In the genomic region with DNA sequence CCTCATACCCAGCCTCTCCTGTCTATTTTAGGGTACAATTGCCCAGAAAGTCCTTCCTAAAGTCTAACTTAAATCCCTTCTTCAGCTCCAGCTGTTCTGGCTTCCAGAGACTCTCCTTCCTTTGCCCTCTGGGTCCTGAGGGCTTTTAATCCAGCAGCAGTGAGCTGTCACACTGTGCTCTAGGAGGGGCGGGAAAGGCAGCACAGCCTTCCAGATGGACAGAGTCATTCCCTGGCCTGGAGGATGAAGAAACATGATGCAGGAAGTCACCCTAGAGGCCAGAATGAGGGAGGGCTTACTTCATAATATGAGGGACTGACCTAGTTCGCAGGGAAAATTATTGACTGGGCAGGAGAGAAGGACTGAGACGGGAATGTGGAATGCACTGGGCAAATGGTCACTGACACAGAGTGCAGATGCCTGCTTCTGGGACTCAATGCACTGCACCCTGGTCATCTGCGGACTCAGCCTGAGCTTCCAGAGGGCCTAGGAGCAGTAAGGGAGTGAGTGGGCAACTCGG, we compare ENCODE assay signal across 8 cellular contexts. TPM values are rescaled to one million over a fixed set of nuclear protein-coding genes. Genes with fewer than 3 reads are reported as not detected.
DNase-seq lines count a peak whose midpoint lies in the region; ATAC-seq, FAIRE-seq and TF ChIP-seq lines count a peak whose summit lies in the region.

No MANE protein-coding gene starts in this region.

- 63% methylated on average over 5 of the region's 5 CpGs for WGBS in K562 (ENCODE audit: insufficient coverage, low coverage, missing lambda C conversion rate)
- WGBS in tibial nerve, 2 donors: 45 to 49% methylated on average over 5 of the region's 5 CpGs

- peaks cover 16% of the 10 kb centered on the region; the same call in 2 of the 3 replicates for H3K36me3 ChIP-seq in K562 (ENCODE audit: control insufficient read depth, insufficient read depth, low read length)
- H3K36me3 ChIP-seq in left lung: no peaks in the 10 kb centered on the region
- H3K36me3 ChIP-seq in tibial nerve: no peaks in the 10 kb centered on the region
- H3K36me3 ChIP-seq in A673 (ENCODE audit: insufficient read depth, low read length, poor library complexity, severe bottlenecking): no peaks in the 10 kb centered on the region

- intact Hi-C loops in K562 (cut with micrococcal nuclease): no loop called here
- intact Hi-C loops in left lung (cut with DNase I): no loop called here
- intact Hi-C loops in A673 (cut with micrococcal nuclease; ENCODE audit: unreplicated experiment): no loop called here

- TF ChIP-seq CTCF in K562 (IDR thresholded peaks at IDR 0.05 in 2 of 3, conservative IDR thresholded peaks at IDR 0.05 in 1 of 3; ENCODE audit: insufficient read depth in 2 of 3, low read depth in 1 of 3, low read length in 3 of 3): 0 out of 6 replicates have a peak, but pooled peaks of 1 of the 3 experiments have one; percentile 9
- TF ChIP-seq CTCF in left lung (IDR thresholded peaks at IDR 0.05): no peak
- peak in 1 of 5 experiments; percentile 9 for TF ChIP-seq CTCF in tibial nerve (IDR thresholded peaks at IDR 0.05)
- no peak for TF ChIP-seq CTCF in A673 (conservative IDR thresholded peaks at IDR 0.05; ENCODE audit: low read depth, low read length)

- POLR2A ChIA-PET in activated CD4-positive, alpha-beta T cell treated with anti-CD3 and anti-CD28 coated beads, Interleukin-2, amount 10 ng/mL, durations not matched to agents 7 days and 5 days (lab: Charles Lee): interaction anchor here (1.4 kb wide), 1 partner anchor 33 kb away, joined by 4 read pairs; no protein-coding TSS in a partner anchor
- POLR2A ChIA-PET in K562 (lab: Yijun Ruan, JAX) (interaction anchor here (0.9 kb wide), 1 partner anchor 74 kb away, joined by 3 read pairs; no protein-coding TSS in a partner anchor), A673 (lab: Charles Lee; ENCODE audit: low non-redundant PET) (no interaction called here)

- TF ChIP-seq EP300 in K562 (IDR thresholded peaks at IDR 0.05; ENCODE audit: low read length): no peak
- peak in 1 of 2 donors; percentile 59 for TF ChIP-seq EP300 in tibial nerve (IDR thresholded peaks at IDR 0.05)

- H3K9me3 ChIP-seq in K562 (replicated peaks; ENCODE audit: control insufficient read depth, insufficient read depth, low read depth, low read length): no peaks in the 10 kb centered on the region
- no peaks in the 10 kb centered on the region for H3K9me3 ChIP-seq in left lung
- no peaks in the 10 kb centered on the region for H3K9me3 ChIP-seq in tibial nerve
- no peaks in the 10 kb centered on the region for H3K9me3 ChIP-seq in A673 (ENCODE audit: low read depth, low read length, poor library complexity, severe bottlenecking)

- peak overlapping the region; percentile 83 for H3K4me2 ChIP-seq in K562 (ENCODE audit: insufficient read depth, low read length)

- H3K27ac ChIP-seq in K562 (ENCODE audit: extremely low read depth, low read depth, low read length) (peak overlapping the region; percentile 77; the same call in 1 of the 3 replicates), left lung (no peak overlapping the region), tibial nerve (peak overlapping the region in 2 of 4 donors; percentile 61 to 68), A673 (ENCODE audit: low read depth, low read length, poor library complexity, severe bottlenecking) (no peak overlapping the region)

- DNase-seq in activated CD4-positive, alpha-beta T cell treated with anti-CD3 and anti-CD28 coated beads, Interleukin-2, amount 10 ng/mL, durations not matched to agents 7 days and 5 days: no peak
- no peak for DNase-seq in activated CD4-positive, alpha-beta T cell treated with anti-CD3 and anti-CD28 coated beads, Interleukin-2, amount 50 U/mL, for 48 hours
- peak in 3 of 4 experiments; percentile 41 to 50 (median 50) for DNase-seq in K562 (ENCODE audit: extremely low read depth in 1 of 4, low spot score in 3 of 4)
- DNase-seq in left lung: no peak
- peak; percentile 26 to 50 for DNase-seq in tibial nerve (ENCODE audit: low spot score in 2 of 2)
- DNase-seq in stimulated activated CD8-positive, alpha-beta memory T cell treated with anti-CD3 and anti-CD28 coated beads, Interleukin-4, amount 100 ng/mL, for 48 hours: no peak
- DNase-seq in SIG-M5 (lab: John Stamatoyannopoulos, UW): no peak
- DNase-seq in A673 (ENCODE audit: low spot score): no peak

- FAIRE-seq in K562 (lab: Jason Lieb, UNC): peak; percentile 35

- H3K4me1 ChIP-seq in K562 (replicated peaks in 1 of 2; ENCODE audit: control insufficient read depth in 2 of 2, insufficient read depth in 2 of 2, low read length in 2 of 2) (peaks cover 50 to 65% of the 10 kb centered on the region in 2 experiments), left lung (peaks cover 10 to 28% of the 10 kb centered on the region in 2 donors), tibial nerve (peaks cover 0 to 22% (median 15%) of the 10 kb centered on the region in 4 donors), A673 (ENCODE audit: insufficient read depth, low read length, poor library complexity, severe bottlenecking) (peaks cover 31% of the 10 kb centered on the region)

- no peak for TF ChIP-seq RAD21 in K562 (CRISPR knock-in tag; conservative IDR thresholded peaks at IDR 0.05 in 1 of 2, IDR thresholded peaks at IDR 0.05 in 1 of 2)

- CTCF ChIA-PET in activated CD4-positive, alpha-beta T cell treated with anti-CD3 and anti-CD28 coated beads, Interleukin-2, amount 10 ng/mL, durations not matched to agents 7 days and 5 days (lab: Charles Lee): interaction anchor here (0.5 to 21.9 kb wide), 10 partner anchors 9 to 126 kb away, joined by 3 to 247 read pairs (median 4); a partner anchor contains a TSS
- CTCF ChIA-PET in K562 (lab: Yijun Ruan, JAX; ENCODE audit: low intra/inter-chr PET ratio): interaction anchor here (0.6 kb wide), 1 partner anchor 57 kb away, joined by 4 read pairs; no protein-coding TSS in a partner anchor
- CTCF ChIA-PET in A673 (lab: Charles Lee): no interaction called here

- H2AFZ ChIP-seq in K562 (ENCODE audit: low read depth, low read length): peak overlapping the region; percentile 91; the same call in 1 of the 2 replicates

- H3K27ac Mint-ChIP-seq in activated CD4-positive, alpha-beta T cell treated with anti-CD3 and anti-CD28 coated beads, Interleukin-2, amount 10 ng/mL, durations not matched to agents 7 days and 5 days: peak overlapping the region; percentile 99

- peak overlapping the region; percentile 80 for H3K4me3 Mint-ChIP-seq in activated CD4-positive, alpha-beta T cell treated with anti-CD3 and anti-CD28 coated beads, Interleukin-2, amount 10 ng/mL, durations not matched to agents 7 days and 5 days

- BruUV-seq in K562 (replicated peaks; lab: Mats Ljungman, UMichigan): no TSS peak
- BruUV-seq in A673 (replicated peaks; lab: Mats Ljungman, UMichigan): no TSS peak

- ATAC-seq in K562: no peak
- ATAC-seq in left lung: peak; percentile 13

- no peak for TF ChIP-seq POLR2A in K562 (conservative IDR thresholded peaks at IDR 0.05)
- no peak for TF ChIP-seq POLR2A in tibial nerve (IDR thresholded peaks at IDR 0.05)

- peaks cover 45% of the 10 kb centered on the region for H3K36me3 Mint-ChIP-seq in activated CD4-positive, alpha-beta T cell treated with anti-CD3 and anti-CD28 coated beads, Interleukin-2, amount 10 ng/mL, durations not matched to agents 7 days and 5 days (ENCODE audit: low read depth)

- peaks cover 22% of the 10 kb centered on the region for H3K79me2 ChIP-seq in K562 (ENCODE audit: control insufficient read depth, insufficient read depth, low read length)

- H3K4me3 ChIP-seq in K562 (no peak overlapping the region), left lung (peak overlapping the region in 1 of 2 donors; percentile 39), tibial nerve (no peak overlapping the region), A673 (ENCODE audit: low read depth, low read length, poor library complexity, severe bottlenecking) (no peak overlapping the region)

- no peaks in the 10 kb centered on the region for H3K27me3 Mint-ChIP-seq in activated CD4-positive, alpha-beta T cell treated with anti-CD3 and anti-CD28 coated beads, Interleukin-2, amount 10 ng/mL, durations not matched to agents 7 days and 5 days

- no peaks in the 10 kb centered on the region for H4K20me1 ChIP-seq in K562 (replicated peaks; ENCODE audit: control insufficient read depth, insufficient read depth, low read length)

- peaks cover 74% of the 10 kb centered on the region for H3K4me1 Mint-ChIP-seq in activated CD4-positive, alpha-beta T cell treated with anti-CD3 and anti-CD28 coated beads, Interleukin-2, amount 10 ng/mL, durations not matched to agents 7 days and 5 days

- H3K9ac ChIP-seq in K562 (ENCODE audit: insufficient read depth in 1 of 2, low read depth in 2 of 2, low read length in 2 of 2): peak overlapping the region; percentile 58 to 87; a peak in 3 of 4 replicates

- no peaks in the 10 kb centered on the region for H3K9me3 Mint-ChIP-seq in activated CD4-positive, alpha-beta T cell treated with anti-CD3 and anti-CD28 coated beads, Interleukin-2, amount 10 ng/mL, durations not matched to agents 7 days and 5 days

- no peaks in the 10 kb centered on the region for H3K9me1 ChIP-seq in K562 (ENCODE audit: control insufficient read depth, insufficient read depth, low read length)

- in situ Hi-C loops in K562 (cut with MboI): no loop called here

- H3K27me3 ChIP-seq in K562 (ENCODE audit: control insufficient read depth in 2 of 2, insufficient read depth in 2 of 2, low read length in 2 of 2) (no peaks in the 10 kb centered on the region), left lung (peaks cover 0 to 29% of the 10 kb centered on the region in 2 donors), tibial nerve (no peaks in the 10 kb centered on the region), A673 (replicated peaks; ENCODE audit: insufficient read depth, low read depth, low read length, poor library complexity) (no peaks in the 10 kb centered on the region)

RNA-seq across cellular contexts. Expression of a gene that starts 1.3 kb away (rescaled TPM):
- 10 to 100 TPM; 56.3 to 63.5 TPM for total RNA-seq in activated CD4-positive, alpha-beta T cell treated with anti-CD3 and anti-CD28 coated beads, Interleukin-2, amount 10 ng/mL, durations not matched to agents 7 days and 5 days
- total RNA-seq in K562 (2011; cell fraction: chromatin; rRNA removed; ENCODE audit: low replicate concordance): 15.3 and 26.9 TPM in 2 replicates
- 16.2 and 18.2 TPM in 2 replicates for total RNA-seq in K562 (2011; cell fraction: nucleolus; rRNA removed)
- total RNA-seq in K562 (2011; cell fraction: nucleoplasm; rRNA removed): 20.7 and 27.8 TPM in 2 replicates
- total RNA-seq in K562 (2014; rRNA removed): 27.7 and 36.0 TPM in 2 replicates
- total RNA-seq in K562 (2014; rRNA removed; fragmentation: Illumina TruSeq; extraction: Trizol): 4.8 and 6.9 TPM in 2 replicates
- 6.3 and 8.4 TPM in 2 replicates for total RNA-seq in K562 (2015; rRNA removed; fragmentation: Illumina TruSeq; extraction: Trizol)
- total RNA-seq in K562 (2021): 33.6 TPM in 2 replicates
- polyA plus RNA-seq in K562 (2011; rRNA removed): 5.7 and 9.7 TPM in 2 replicates
- polyA plus RNA-seq in K562 (2011; cell fraction: cytosol; rRNA removed): 12.6 and 29.0 TPM in 2 replicates
- polyA plus RNA-seq in K562 (2011; cell fraction: nucleus; rRNA removed): 10.6 and 25.9 TPM in 2 replicates
- 30.7 and 34.5 TPM in 2 replicates for polyA plus RNA-seq in K562 (2012)
- polyA plus RNA-seq in K562 (2014; fragmentation: Illumina TruSeq; extraction: Trizol): 20.0 and 21.2 TPM in 2 replicates
- 1 to 10 TPM in 1 of 2 experiments, under 1 TPM in 1; 0.89 to 1.1 TPM for polyA plus RNA-seq in K562 (2014; fragmentation: Nextera tagmentation; extraction: Ambion mirVana)
- polyA plus RNA-seq in K562 (2014; rRNA removed): 20.8 and 21.4 TPM in 2 replicates
- polyA minus RNA-seq in K562 (2011; rRNA and poly(A)+ RNA removed): 2.2 and 4.8 TPM in 2 replicates
- polyA minus RNA-seq in K562 (2011; cell fraction: cytosol; rRNA and poly(A)+ RNA removed): 11.6 and 16.2 TPM in 2 replicates
- polyA minus RNA-seq in K562 (2011; cell fraction: nucleus; rRNA and poly(A)+ RNA removed): 10.4 and 13.3 TPM in 2 replicates
- 1 to 10 TPM; 1.7 to 4.4 TPM for total RNA-seq in left lung
- 1 to 10 TPM in 2 of 4 donors, under 1 TPM in 1, not detected in 1; 0.78 to 7.2 (median 2.9) TPM for total RNA-seq in tibial nerve
- 3.5 and 6.0 TPM in 2 replicates for total RNA-seq in A673 (2021)

RNA-seq across cellular contexts. Expression of a gene that starts 43.5 kb away (rescaled TPM):
- total RNA-seq in activated CD4-positive, alpha-beta T cell treated with anti-CD3 and anti-CD28 coated beads, Interleukin-2, amount 10 ng/mL, durations not matched to agents 7 days and 5 days: under 1 TPM in 1 of 2 experiments, not detected in 1; 0.05 TPM
- total RNA-seq in K562 (2011; cell fraction: chromatin; rRNA removed; ENCODE audit: low replicate concordance): 0.14 and 1.6 TPM in 2 replicates
- total RNA-seq in K562 (2011; cell fraction: nucleolus; rRNA removed): 0.66 and 0.67 TPM in 2 replicates
- 0.44 and 0.46 TPM in 2 replicates for total RNA-seq in K562 (2011; cell fraction: nucleoplasm; rRNA removed)
- 0.08 TPM in 1 of 2 replicates, not detected in the other for total RNA-seq in K562 (2014; rRNA removed)
- 0.04 TPM in 1 of 2 replicates, not detected in the other for total RNA-seq in K562 (2014; rRNA removed; fragmentation: Illumina TruSeq; extraction: Trizol)
- total RNA-seq in K562 (2015; rRNA removed; fragmentation: Illumina TruSeq; extraction: Trizol): 0.04 and 0.07 TPM in 2 replicates
- total RNA-seq in K562 (2021): 0.18 TPM in 2 replicates
- polyA plus RNA-seq in K562 (2011; rRNA removed): 0.06 and 0.07 TPM in 2 replicates
- polyA plus RNA-seq in K562 (2011; cell fraction: cytosol; rRNA removed): 0.04 and 0.16 TPM in 2 replicates
- 0.44 and 1.7 TPM in 2 replicates for polyA plus RNA-seq in K562 (2011; cell fraction: nucleus; rRNA removed)
- 0.25 and 0.83 TPM in 2 replicates for polyA plus RNA-seq in K562 (2012)
- polyA plus RNA-seq in K562 (2014; fragmentation: Illumina TruSeq; extraction: Trizol): 0.03 and 0.06 TPM in 2 replicates
- polyA plus RNA-seq in K562 (2014; fragmentation: Nextera tagmentation; extraction: Ambion mirVana): not detected
- 0.07 and 0.12 TPM in 2 replicates for polyA plus RNA-seq in K562 (2014; rRNA removed)
- 0.09 and 0.21 TPM in 2 replicates for polyA minus RNA-seq in K562 (2011; rRNA and poly(A)+ RNA removed)
- not detected in 2 replicates for polyA minus RNA-seq in K562 (2011; cell fraction: cytosol; rRNA and poly(A)+ RNA removed)
- polyA minus RNA-seq in K562 (2011; cell fraction: nucleus; rRNA and poly(A)+ RNA removed): 0.33 and 0.81 TPM in 2 replicates
- not detected for total RNA-seq in left lung
- total RNA-seq in tibial nerve: under 1 TPM; under 0.01 to 0.60 (median 0.20) TPM
- 0.11 and 0.15 TPM in 2 replicates for total RNA-seq in A673 (2021)

RNA-seq across cellular contexts. Expression of a gene that starts 45.3 kb away (rescaled TPM):
- total RNA-seq in activated CD4-positive, alpha-beta T cell treated with anti-CD3 and anti-CD28 coated beads, Interleukin-2, amount 10 ng/mL, durations not matched to agents 7 days and 5 days: 1 to 10 TPM; 1.9 to 2.0 TPM
- 54.2 and 208 TPM in 2 replicates for total RNA-seq in K562 (2011; cell fraction: chromatin; rRNA removed; ENCODE audit: low replicate concordance)
- 116 and 182 TPM in 2 replicates for total RNA-seq in K562 (2011; cell fraction: nucleolus; rRNA removed)
- total RNA-seq in K562 (2011; cell fraction: nucleoplasm; rRNA removed): 78.5 and 79.4 TPM in 2 replicates
- total RNA-seq in K562 (2014; rRNA removed) (22.4 and 23.1 TPM in 2 replicates), K562 (2014; rRNA removed; fragmentation: Illumina TruSeq; extraction: Trizol) (3.3 and 4.8 TPM in 2 replicates), K562 (2015; rRNA removed; fragmentation: Illumina TruSeq; extraction: Trizol) (4.0 and 4.2 TPM in 2 replicates), K562 (2021) (28.0 and 30.0 TPM in 2 replicates), left lung (under 1 TPM; 0.47 to 0.97 TPM), tibial nerve (under 1 TPM in 3 of 4 donors, not detected in 1; 0.22 to 0.42 (median 0.39) TPM), A673 (2021) (3.6 and 5.1 TPM in 2 replicates)
- polyA plus RNA-seq in K562 (2011; rRNA removed) (18.2 and 21.5 TPM in 2 replicates), K562 (2014; fragmentation: Illumina TruSeq; extraction: Trizol) (7.9 and 16.1 TPM in 2 replicates), K562 (2014; fragmentation: Nextera tagmentation; extraction: Ambion mirVana) (1 to 10 TPM in 1 of 2 experiments, under 1 TPM in 1; 0.46 to 2.3 TPM), K562 (2014; rRNA removed) (23.3 and 26.2 TPM in 2 replicates)
- 16.8 and 66.3 TPM in 2 replicates for polyA plus RNA-seq in K562 (2011; cell fraction: cytosol; rRNA removed)
- 93.6 and 258 TPM in 2 replicates for polyA plus RNA-seq in K562 (2011; cell fraction: nucleus; rRNA removed)
- 23.1 and 95.0 TPM in 2 replicates for polyA plus RNA-seq in K562 (2012)
- polyA minus RNA-seq in K562 (2011; rRNA and poly(A)+ RNA removed): 5.4 and 15.6 TPM in 2 replicates
- 13.1 and 24.5 TPM in 2 replicates for polyA minus RNA-seq in K562 (2011; cell fraction: cytosol; rRNA and poly(A)+ RNA removed)
- polyA minus RNA-seq in K562 (2011; cell fraction: nucleus; rRNA and poly(A)+ RNA removed): 19.4 and 42.9 TPM in 2 replicates

RNA-seq across cellular contexts. Expression of a gene that starts 48.0 kb away (rescaled TPM):
- total RNA-seq in activated CD4-positive, alpha-beta T cell treated with anti-CD3 and anti-CD28 coated beads, Interleukin-2, amount 10 ng/mL, durations not matched to agents 7 days and 5 days: 10 to 100 TPM; 70.6 to 87.7 TPM
- total RNA-seq in K562 (2011; cell fraction: chromatin; rRNA removed; ENCODE audit: low replicate concordance): 111 and 116 TPM in 2 replicates
- 71.5 and 89.1 TPM in 2 replicates for total RNA-seq in K562 (2011; cell fraction: nucleolus; rRNA removed)
- 86.8 and 90.6 TPM in 2 replicates for total RNA-seq in K562 (2011; cell fraction: nucleoplasm; rRNA removed)
- total RNA-seq in K562 (2014; rRNA removed): 51.0 and 86.2 TPM in 2 replicates
- total RNA-seq in K562 (2014; rRNA removed; fragmentation: Illumina TruSeq; extraction: Trizol): 32.1 and 35.1 TPM in 2 replicates
- total RNA-seq in K562 (2015; rRNA removed; fragmentation: Illumina TruSeq; extraction: Trizol): 35.8 and 41.1 TPM in 2 replicates
- total RNA-seq in K562 (2021): 85.3 and 89.5 TPM in 2 replicates
- polyA plus RNA-seq in K562 (2011; rRNA removed): 38.8 and 70.2 TPM in 2 replicates
- polyA plus RNA-seq in K562 (2011; cell fraction: cytosol; rRNA removed): 75.7 and 85.5 TPM in 2 replicates
- 64.3 and 89.5 TPM in 2 replicates for polyA plus RNA-seq in K562 (2011; cell fraction: nucleus; rRNA removed)
- polyA plus RNA-seq in K562 (2012): 58.6 and 81.0 TPM in 2 replicates
- 133 and 201 TPM in 2 replicates for polyA plus RNA-seq in K562 (2014; fragmentation: Illumina TruSeq; extraction: Trizol)
- 10 to 100 TPM; 23.9 to 25.5 TPM for polyA plus RNA-seq in K562 (2014; fragmentation: Nextera tagmentation; extraction: Ambion mirVana)
- polyA plus RNA-seq in K562 (2014; rRNA removed): 53.6 and 68.0 TPM in 2 replicates
- 66.4 and 76.9 TPM in 2 replicates for polyA minus RNA-seq in K562 (2011; rRNA and poly(A)+ RNA removed)
- polyA minus RNA-seq in K562 (2011; cell fraction: cytosol; rRNA and poly(A)+ RNA removed): 41.1 and 58.4 TPM in 2 replicates
- polyA minus RNA-seq in K562 (2011; cell fraction: nucleus; rRNA and poly(A)+ RNA removed): 21.8 and 33.0 TPM in 2 replicates
- total RNA-seq in left lung: 10 to 100 TPM; 40.7 to 56.2 TPM
- 10 to 100 TPM; 25.1 to 44.6 (median 30.8) TPM for total RNA-seq in tibial nerve
- 121 and 125 TPM in 2 replicates for total RNA-seq in A673 (2021)

Comparison
In these comparisons a context has a peak if more than half of its experiments do, and no peak if none do; other contexts are left out.
1. DNase-seq: peak in K562 (3 of 4) and tibial nerve (2 of 2); none in activated CD4-positive, alpha-beta T cell treated with anti-CD3 and anti-CD28 coated beads, Interleukin-2, amount 10 ng/mL, durations not matched to agents 7 days and 5 days (single experiment), activated CD4-positive, alpha-beta T cell treated with anti-CD3 and anti-CD28 coated beads, Interleukin-2, amount 50 U/mL, for 48 hours (0 of 2), left lung (0 of 2), stimulated activated CD8-positive, alpha-beta memory T cell treated with anti-CD3 and anti-CD28 coated beads, Interleukin-4, amount 100 ng/mL, for 48 hours (single experiment), SIG-M5 (single experiment) and A673 (single experiment).